ENCODE assay signal across 1 cellular context in the genomic region with DNA sequence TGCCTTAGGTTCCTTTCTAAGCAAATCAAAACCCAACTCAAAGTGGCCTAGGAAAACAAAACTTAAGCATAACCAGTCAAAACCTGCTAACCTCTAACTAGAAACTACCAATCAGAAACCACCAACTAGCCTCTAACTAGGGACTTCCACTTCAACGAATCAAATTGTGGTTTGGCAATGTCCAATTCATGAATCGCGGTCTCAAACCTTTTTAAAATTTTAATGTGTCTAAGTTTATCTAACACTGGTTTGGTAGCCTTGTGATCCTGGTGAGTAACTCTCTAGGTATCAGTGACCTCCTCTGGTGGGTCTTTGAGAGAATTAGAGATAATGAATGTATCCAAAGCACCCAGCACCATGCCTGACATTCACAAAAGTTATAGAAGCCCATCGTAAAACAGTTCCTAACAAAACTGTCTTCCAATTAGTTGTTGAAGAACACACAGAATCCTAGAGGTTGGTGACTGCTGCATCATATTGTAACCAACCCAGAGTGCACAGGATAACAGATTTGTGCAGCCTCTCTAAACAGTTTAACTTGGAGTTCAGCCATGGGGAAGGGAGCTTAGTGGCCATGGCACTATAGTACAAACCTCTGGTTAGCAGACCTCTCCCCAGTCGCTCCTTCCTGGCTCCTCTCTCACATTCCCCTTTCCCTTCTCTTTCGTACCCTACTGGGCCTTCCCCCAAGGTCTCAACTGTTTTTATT.
TF ChIP-seq lines count a peak whose summit lies in the region.

No MANE protein-coding gene starts in this region.

TF ChIP-seq in SK-N-SH, 30 proteins besides CTCF, POLR2A, EP300 and RAD21 (continued from another document):
- TF ChIP-seq, protein P1, sequence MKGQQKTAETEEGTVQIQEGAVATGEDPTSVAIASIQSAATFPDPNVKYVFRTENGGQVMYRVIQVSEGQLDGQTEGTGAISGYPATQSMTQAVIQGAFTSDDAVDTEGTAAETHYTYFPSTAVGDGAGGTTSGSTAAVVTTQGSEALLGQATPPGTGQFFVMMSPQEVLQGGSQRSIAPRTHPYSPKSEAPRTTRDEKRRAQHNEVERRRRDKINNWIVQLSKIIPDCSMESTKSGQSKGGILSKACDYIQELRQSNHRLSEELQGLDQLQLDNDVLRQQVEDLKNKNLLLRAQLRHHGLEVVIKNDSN (IDR thresholded peaks at IDR 0.05; ENCODE audit: borderline replicate concordance, low read depth): no peak
- TF ChIP-seq, protein P2, sequence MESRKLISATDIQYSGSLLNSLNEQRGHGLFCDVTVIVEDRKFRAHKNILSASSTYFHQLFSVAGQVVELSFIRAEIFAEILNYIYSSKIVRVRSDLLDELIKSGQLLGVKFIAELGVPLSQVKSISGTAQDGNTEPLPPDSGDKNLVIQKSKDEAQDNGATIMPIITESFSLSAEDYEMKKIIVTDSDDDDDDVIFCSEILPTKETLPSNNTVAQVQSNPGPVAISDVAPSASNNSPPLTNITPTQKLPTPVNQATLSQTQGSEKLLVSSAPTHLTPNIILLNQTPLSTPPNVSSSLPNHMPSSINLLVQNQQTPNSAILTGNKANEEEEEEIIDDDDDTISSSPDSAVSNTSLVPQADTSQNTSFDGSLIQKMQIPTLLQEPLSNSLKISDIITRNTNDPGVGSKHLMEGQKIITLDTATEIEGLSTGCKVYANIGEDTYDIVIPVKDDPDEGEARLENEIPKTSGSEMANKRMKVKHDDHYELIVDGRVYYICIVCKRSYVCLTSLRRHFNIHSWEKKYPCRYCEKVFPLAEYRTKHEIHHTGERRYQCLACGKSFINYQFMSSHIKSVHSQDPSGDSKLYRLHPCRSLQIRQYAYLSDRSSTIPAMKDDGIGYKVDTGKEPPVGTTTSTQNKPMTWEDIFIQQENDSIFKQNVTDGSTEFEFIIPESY (IDR thresholded peaks at IDR 0.05; ENCODE audit: borderline replicate concordance, low read depth): no peak
- no peak for TF ChIP-seq MEF2A (IDR thresholded peaks at IDR 0.05; ENCODE audit: borderline replicate concordance, low read depth)
- TF ChIP-seq SMC3 (IDR thresholded peaks at IDR 0.05; ENCODE audit: low read depth, low read length): no peak
